ENCODE assay signal across 10 cellular contexts in the genomic region with DNA sequence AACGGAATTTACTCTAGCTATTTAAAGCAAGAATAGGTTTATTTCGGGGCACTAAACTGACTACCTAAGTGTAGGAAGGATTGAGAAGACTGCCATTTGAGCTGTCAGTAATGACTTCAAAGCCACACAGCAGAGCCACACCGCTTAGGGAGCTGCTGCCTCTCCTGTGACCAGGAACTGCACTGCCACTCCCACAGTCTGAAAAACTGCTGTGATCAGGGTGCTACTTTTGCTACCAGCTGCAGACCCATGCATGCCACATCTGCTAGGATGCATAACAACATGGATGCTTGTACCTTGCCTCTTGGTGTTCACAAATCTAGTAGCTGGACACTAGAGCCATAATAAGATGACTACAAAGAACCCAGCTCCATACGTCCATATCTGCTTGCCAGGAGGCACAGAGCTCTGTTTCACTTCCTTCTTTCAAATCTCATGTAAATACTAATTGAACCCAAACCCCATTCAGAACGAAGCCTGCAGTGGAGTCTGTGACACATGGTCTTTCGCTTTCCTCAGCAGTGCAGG. TPM values are rescaled to one million over a fixed set of nuclear protein-coding genes. Genes with fewer than 3 reads are reported as not detected.
A peak's percentile ranks its signal among the peaks of the same experiment; 100 is the strongest.
DNase-seq lines count a peak whose midpoint lies in the region; ATAC-seq and TF ChIP-seq lines count a peak whose summit lies in the region.
"Had no signal": no experiment of that assay in that cellular context is flagged by ENCODE, and none has a peak within 500 bp of the region (broad histone marks: within the 10 kb centered on the region; RNA-seq: fewer than 3 reads in every experiment).

No MANE protein-coding gene starts in this region.

- H4K12ac ChIP-seq in trophoblast cell (ENCODE audit: low read depth, low read length): no peak overlapping the region

- no peak overlapping the region for H3K14ac ChIP-seq in trophoblast cell (ENCODE audit: low read length)

- POLR2A ChIA-PET in Caco-2 (lab: Charles Lee): no interaction called here

- no peak overlapping the region for H3K4me2 ChIP-seq in trophoblast cell (ENCODE audit: low read length)

- H3K23ac ChIP-seq in trophoblast cell (ENCODE audit: low read length): no peak overlapping the region

- BruUV-seq in Caco-2 (replicated peaks; lab: Mats Ljungman, UMichigan): no TSS peak

- H3K36me3 Mint-ChIP-seq in activated T-helper 17 cell treated with anti-CD3 and anti-CD28 coated beads, Interleukin-2, amount 50 U/mL, for 72 hours (ENCODE audit: low read depth): no peaks in the 10 kb centered on the region
- no peaks in the 10 kb centered on the region for H3K36me3 Mint-ChIP-seq in Caco-2 (ENCODE audit: insufficient read depth, unreplicated experiment)

- H2BK5ac ChIP-seq in trophoblast cell (ENCODE audit: low read depth, low read length, poor library complexity): no peak overlapping the region

- H3K4me3 ChIP-seq in trophoblast cell (ENCODE audit: low read depth, low read length): no peak overlapping the region
- no peak overlapping the region for H3K4me3 ChIP-seq in stomach
- H3K4me3 ChIP-seq in Caco-2 (ENCODE audit: low read depth, low read length): no peak overlapping the region
- H3K4me3 ChIP-seq: spleen had no signal

- DNase-seq in NAMALWA (ENCODE audit: low spot score) (peak; percentile 47), trophoblast cell (no peak), stomach (no peak), cardiac septum (ENCODE audit: low spot score) (no peak), Caco-2 (no peak)
- DNase-seq: spleen had no signal

- TF ChIP-seq CTCF in stomach (IDR thresholded peaks at IDR 0.05): no peak
- no peak for TF ChIP-seq CTCF in Caco-2 (IDR thresholded peaks at IDR 0.05; ENCODE audit: insufficient read depth in 1 of 2, low read depth in 1 of 2, low read length in 1 of 2, severe bottlenecking in 1 of 2, unreplicated experiment in 1 of 2)

- no peaks in the 10 kb centered on the region for H3K9me3 Mint-ChIP-seq in activated T-helper 17 cell treated with anti-CD3 and anti-CD28 coated beads, Interleukin-2, amount 50 U/mL, for 72 hours
- no peaks in the 10 kb centered on the region for H3K9me3 Mint-ChIP-seq in Caco-2 (ENCODE audit: unreplicated experiment)

- H3K4me1 Mint-ChIP-seq in activated T-helper 17 cell treated with anti-CD3 and anti-CD28 coated beads, Interleukin-2, amount 50 U/mL, for 72 hours: no peaks in the 10 kb centered on the region
- H3K4me1 Mint-ChIP-seq in Caco-2 (ENCODE audit: low read depth, unreplicated experiment): peaks cover 6% of the 10 kb centered on the region

- no CpG with 5 or more reads among the region's 6 CpGs for WGBS in trophoblast cell (ENCODE audit: extremely low coverage, insufficient coverage, insufficient read length)
- WGBS in stomach, 5 donors: 40 to 52% (median 45%) methylated on average over 6 of the region's 6 CpGs

- no peak overlapping the region for H2AK5ac ChIP-seq in trophoblast cell (ENCODE audit: low read length)

- no peak overlapping the region for H3K4me3 Mint-ChIP-seq in activated T-helper 17 cell treated with anti-CD3 and anti-CD28 coated beads, Interleukin-2, amount 50 U/mL, for 72 hours
- no peak overlapping the region for H3K4me3 Mint-ChIP-seq in Caco-2 (ENCODE audit: unreplicated experiment)

- peaks cover 37% of the 10 kb centered on the region for H3K27me3 Mint-ChIP-seq in activated T-helper 17 cell treated with anti-CD3 and anti-CD28 coated beads, Interleukin-2, amount 50 U/mL, for 72 hours
- H3K27me3 Mint-ChIP-seq in Caco-2 (ENCODE audit: insufficient read depth, unreplicated experiment): no peaks in the 10 kb centered on the region

- TF ChIP-seq EP300 in stomach (IDR thresholded peaks at IDR 0.05): no peak

- H2BK120ac ChIP-seq in trophoblast cell (ENCODE audit: insufficient read depth, low read length, poor library complexity): no peak overlapping the region

- peaks cover 15% of the 10 kb centered on the region for H3K79me2 ChIP-seq in trophoblast cell (ENCODE audit: control insufficient read depth, insufficient read depth, low read length, poor library complexity)

- no peak overlapping the region for H4K8ac ChIP-seq in trophoblast cell (ENCODE audit: low read depth, low read length)

- H3K36me3 ChIP-seq in trophoblast cell (ENCODE audit: control insufficient read depth in 1 of 2, insufficient read depth in 2 of 2, low read length in 2 of 2): no peaks in the 10 kb centered on the region
- H3K36me3 ChIP-seq in stomach: no peaks in the 10 kb centered on the region
- H3K36me3 ChIP-seq in Caco-2 (ENCODE audit: control insufficient read depth, insufficient read depth, low read length): no peaks in the 10 kb centered on the region
- H3K36me3 ChIP-seq: spleen had no signal

- H3K4me1 ChIP-seq in trophoblast cell (ENCODE audit: control insufficient read depth in 1 of 2, insufficient read depth in 2 of 2, low read length in 2 of 2) (peaks cover 5 to 9% of the 10 kb centered on the region in 2 experiments), stomach (peaks cover 0 to 24% (median 12%) of the 10 kb centered on the region in 4 donors), Caco-2 (peaks cover 5% of the 10 kb centered on the region; the same call in 1 of the 2 replicates)

- intact Hi-C loops in stomach (cut with DNase I; ENCODE audit: low total_unique reads): no loop called here
- intact Hi-C loops in cardiac septum (cut with DNase I): loop anchor here (10.0 kb wide), 1 partner anchor 225 kb away; no protein-coding TSS in a partner anchor
- intact Hi-C loops in Caco-2 (cut with micrococcal nuclease; ENCODE audit: unreplicated experiment): no loop called here

- ATAC-seq in HG02840 (IDR thresholded peaks at IDR 0.05; ENCODE audit: low FRiP score, unreplicated experiment): peak; percentile 87
- ATAC-seq in activated T-helper 17 cell treated with anti-CD3 and anti-CD28 coated beads, Interleukin-2, amount 50 U/mL, for 72 hours (replicated peaks): no peak

- TF ChIP-seq POLR2A in GM19193 (IDR thresholded peaks at IDR 0.05; ENCODE audit: extremely low read depth, insufficient read depth, insufficient read length) (peak; percentile 36), stomach (IDR thresholded peaks at IDR 0.05) (no peak)

- no peak overlapping the region for H2AFZ ChIP-seq in trophoblast cell (ENCODE audit: insufficient read depth, low read length, poor library complexity)

- no peak overlapping the region for H2BK12ac ChIP-seq in trophoblast cell (ENCODE audit: low read length)

- H3K9me3 ChIP-seq in trophoblast cell (ENCODE audit: insufficient read depth, low read depth, low read length) (peaks cover 2% of the 10 kb centered on the region), stomach (no peaks in the 10 kb centered on the region), Caco-2 (no peaks in the 10 kb centered on the region)
- H3K9me3 ChIP-seq: spleen had no signal

- no peak overlapping the region for H3K27ac ChIP-seq in trophoblast cell (ENCODE audit: low read depth, low read length)
- H3K27ac ChIP-seq in stomach: peak overlapping the region in 1 of 5 donors; percentile 29
- H3K27ac ChIP-seq: HL-60, spleen had no signal

- H3K18ac ChIP-seq in trophoblast cell (ENCODE audit: low read length): no peak overlapping the region

- H3K27ac Mint-ChIP-seq in activated T-helper 17 cell treated with anti-CD3 and anti-CD28 coated beads, Interleukin-2, amount 50 U/mL, for 72 hours: no peak overlapping the region
- H3K27ac Mint-ChIP-seq in Caco-2 (ENCODE audit: unreplicated experiment): no peak overlapping the region

- H3K4ac ChIP-seq in trophoblast cell (ENCODE audit: low read depth, low read length): peak overlapping the region; percentile 68

- H3K79me1 ChIP-seq in trophoblast cell (ENCODE audit: low read length): peaks cover 12% of the 10 kb centered on the region

- no peak overlapping the region for H4K91ac ChIP-seq in trophoblast cell (ENCODE audit: low read depth, low read length)

- CTCF ChIA-PET in Caco-2 (lab: Charles Lee): no interaction called here

- H3K27me3 ChIP-seq in trophoblast cell (ENCODE audit: insufficient read depth, low read length): no peaks in the 10 kb centered on the region
- peaks cover 0 to 30% (median 13%) of the 10 kb centered on the region in 3 donors for H3K27me3 ChIP-seq in stomach
- H3K27me3 ChIP-seq in Caco-2 (replicated peaks; ENCODE audit: control insufficient read depth, insufficient read depth, low read length): no peaks in the 10 kb centered on the region

- H3K9ac ChIP-seq in trophoblast cell (ENCODE audit: low read length): no peak overlapping the region

RNA-seq across cellular contexts. Expression of a gene that starts 2.2 kb away (rescaled TPM):
- polyA plus RNA-seq in trophoblast cell (2013): 81.8 and 82.6 TPM in 2 replicates
- 100 to 1,000 TPM in 1 of 5 donors, 10 to 100 TPM in 4; 12.5 to 130 (median 42.0) TPM for total RNA-seq in stomach
- 10 to 100 TPM in 1 of 3 donors, 1 to 10 TPM in 2; 6.1 to 16.1 (median 9.3) TPM for polyA plus RNA-seq in stomach
- 34.4 TPM for total RNA-seq in cardiac septum
- total RNA-seq in activated T-helper 17 cell treated with anti-CD3 and anti-CD28 coated beads, Interleukin-2, amount 50 U/mL, for 72 hours: under 1 TPM; 0.09 to 0.11 TPM
- 32.1 and 33.6 TPM in 2 replicates for total RNA-seq in Caco-2 (2022)

RNA-seq across cellular contexts. Expression of a gene that starts 52.7 kb away (rescaled TPM):
- polyA plus RNA-seq in trophoblast cell (2013): 0.03 TPM in 2 replicates
- 1 to 10 TPM in 1 of 5 donors, under 1 TPM in 1, not detected in 3; 0.73 to 1.2 TPM for total RNA-seq in stomach
- polyA plus RNA-seq in stomach: 10 to 100 TPM in 1 of 3 donors, under 1 TPM in 1, not detected in 1; 0.31 to 47.6 TPM
- not detected for total RNA-seq in cardiac septum
- total RNA-seq in activated T-helper 17 cell treated with anti-CD3 and anti-CD28 coated beads, Interleukin-2, amount 50 U/mL, for 72 hours: not detected
- total RNA-seq in Caco-2 (2022): 0.14 TPM in 1 of 2 replicates, not detected in the other
- total RNA-seq: spleen had no signal

Comparison
In these comparisons a context has a peak if more than half of its experiments do, and no peak if none do; other contexts are left out.
1. RNA of a gene that starts 2.2 kb away (total RNA-seq): 12.5 to 130 TPM in stomach, 34.4 TPM in cardiac septum (single experiment) and 32.1 to 33.6 TPM in Caco-2; 0.09 to 0.11 TPM in activated T-helper 17 cell treated with anti-CD3 and anti-CD28 coated beads, Interleukin-2, amount 50 U/mL, for 72 hours; every median in the first group is over 10 times any median in the second.